ENCODE assay signal across 8 cellular contexts in genomic region chr2:188765522-188765921, GRCh38.
DNase-seq lines count a peak whose midpoint lies in the region; ATAC-seq, FAIRE-seq and TF ChIP-seq lines count a peak whose summit lies in the region.

No MANE protein-coding gene starts in this region.

- H3K4me3 ChIP-seq in HepG2 (replicated peaks in 1 of 3; ENCODE audit: insufficient read depth in 1 of 3, low read depth in 2 of 3, low read length in 3 of 3): no peak overlapping the region
- H3K4me3 ChIP-seq in right lobe of liver: no peak overlapping the region
- H3K4me3 ChIP-seq in IMR-90 (ENCODE audit: insufficient read depth, low read depth, low read length): no peak overlapping the region
- no peak overlapping the region for H3K4me3 ChIP-seq in cardiac fibroblast (replicated peaks in 1 of 2; ENCODE audit: low read depth in 2 of 2, low read length in 2 of 2)
- no peak overlapping the region for H3K4me3 ChIP-seq in dorsolateral prefrontal cortex

- no peaks in the 10 kb centered on the region for H3K9me1 ChIP-seq in IMR-90 (ENCODE audit: insufficient read depth, low read length)

- no peak overlapping the region for H3K14ac ChIP-seq in IMR-90 (replicated peaks; ENCODE audit: low read depth, low read length)

- intact Hi-C loops in HepG2 (cut with micrococcal nuclease; ENCODE audit: unreplicated experiment) (loop anchor here (1.0 to 5.0 kb wide), 2 partner anchors 213 to 647 kb away; no protein-coding TSS in a partner anchor), right lobe of liver (cut with DNase I) (no loop called here), IMR-90 (cut with micrococcal nuclease) (no loop called here), dorsolateral prefrontal cortex (cut with DNase I) (no loop called here)

- H3K18ac ChIP-seq in IMR-90 (ENCODE audit: low read depth, low read length): no peak overlapping the region

- H3K27ac ChIP-seq in HepG2 (ENCODE audit: extremely low read length, insufficient read depth, low read length) (no peak overlapping the region), right lobe of liver (no peak overlapping the region), IMR-90 (ENCODE audit: insufficient read depth, low read length) (no peak overlapping the region), dorsolateral prefrontal cortex (no peak overlapping the region)

- H2AK9ac ChIP-seq in IMR-90 (replicated peaks; ENCODE audit: low read depth, low read length, poor library complexity): no peak overlapping the region

- POLR2A ChIA-PET in HepG2 (lab: Yijun Ruan, JAX) (no interaction called here), IMR-90 (lab: Charles Lee; ENCODE audit: unreplicated experiment) (no interaction called here)

- H3K4me2 ChIP-seq in HepG2 (ENCODE audit: low read depth, low read length): no peak overlapping the region
- no peak overlapping the region for H3K4me2 ChIP-seq in IMR-90 (ENCODE audit: low read depth, low read length)

- H3K9ac ChIP-seq in HepG2 (ENCODE audit: insufficient read depth, low read depth, low read length) (no peak overlapping the region), IMR-90 (ENCODE audit: low read depth, low read length) (no peak overlapping the region)

- H3K4ac ChIP-seq in IMR-90 (ENCODE audit: low read depth, low read length): 0 out of 2 replicates have a peak overlapping the region, but pooled peaks have one; percentile 22

- no peak overlapping the region; the same call in 1 of the 2 replicates for H2AK5ac ChIP-seq in IMR-90 (ENCODE audit: low read depth, low read length)

- H3K4me1 ChIP-seq in HepG2 (ENCODE audit: insufficient read depth, low read length) (no peaks in the 10 kb centered on the region), right lobe of liver (no peaks in the 10 kb centered on the region), IMR-90 (ENCODE audit: control insufficient read depth, insufficient read depth, low read length) (no peaks in the 10 kb centered on the region)

- in situ Hi-C loops in HepG2 (cut with HindIII; ENCODE audit: extremely low pct_ligation_motif_present, low pct_unique_long_range_greater_than_20kb): loop anchor here (25.0 kb wide), 1 partner anchor 647 kb away; no protein-coding TSS in a partner anchor
- in situ Hi-C loops in IMR-90 (cut with MboI; ENCODE audit: low sequenced_read_pairs): no loop called here

- BruUV-seq in HepG2 (replicated peaks; lab: Mats Ljungman, UMichigan) (no TSS peak), IMR-90 (replicated peaks; lab: Mats Ljungman, UMichigan) (no TSS peak)

- 33% methylated on average over 3 of the region's 3 CpGs for WGBS in HepG2 (ENCODE audit: low lambda C conversion rate)
- WGBS in right lobe of liver (ENCODE audit: insufficient coverage, low coverage, low lambda C conversion rate, missing lambda C conversion rate): 45% methylated on average over 3 of the region's 3 CpGs
- no CpG with 5 or more reads among the region's 3 CpGs for WGBS in IMR-90 (ENCODE audit: extremely low coverage in 2 of 2, insufficient read length in 1 of 2), 2 experiments

- no peak overlapping the region for H3K56ac ChIP-seq in IMR-90 (ENCODE audit: extremely low read depth, insufficient read depth, low read length)

- no peaks in the 10 kb centered on the region for H3K79me2 ChIP-seq in HepG2 (ENCODE audit: insufficient read depth, low read length)

- no peaks in the 10 kb centered on the region for H4K20me1 ChIP-seq in HepG2 (ENCODE audit: insufficient read depth, low read length)
- no peaks in the 10 kb centered on the region for H4K20me1 ChIP-seq in IMR-90 (ENCODE audit: insufficient read depth, low read length)

- FAIRE-seq in HepG2 (lab: Jason Lieb, UNC): no peak

- CTCF ChIA-PET in HepG2 (lab: Yijun Ruan, JAX; ENCODE audit: low intra/inter-chr PET ratio, low total read pairs) (interaction anchor here (1.3 to 1.5 kb wide), 3 partner anchors 211 to 646 kb away, joined by 3 to 6 read pairs (median 3); no protein-coding TSS in a partner anchor), IMR-90 (lab: Yijun Ruan, JAX) (interaction anchor here (1.0 kb wide), 1 partner anchor 213 kb away, joined by 3 read pairs; no protein-coding TSS in a partner anchor)

- H2AFZ ChIP-seq in HepG2 (ENCODE audit: low read length) (no peak overlapping the region), IMR-90 (replicated peaks; ENCODE audit: low read length, poor library complexity) (no peak overlapping the region)

- DNase-seq in HepG2 (ENCODE audit: low spot score) (peak; percentile 15), right lobe of liver (no peak), IMR-90 (peak; percentile 12), cardiac fibroblast (ENCODE audit: low read depth in 2 of 2) (peak; percentile 48 to 75), dorsolateral prefrontal cortex (no peak)
- no peak for DNase-seq in central memory CD4-positive, alpha-beta T cell

- H3K27me3 ChIP-seq in HepG2 (ENCODE audit: control insufficient read depth in 1 of 2, insufficient read depth in 2 of 2, low read length in 2 of 2) (no peaks in the 10 kb centered on the region), right lobe of liver (no peaks in the 10 kb centered on the region), IMR-90 (ENCODE audit: control insufficient read depth, insufficient read depth, low read length) (no peaks in the 10 kb centered on the region), dorsolateral prefrontal cortex (peaks cover 0 to 3% (median 0%) of the 10 kb centered on the region in 45 donors)

- H2BK20ac ChIP-seq in IMR-90 (ENCODE audit: low read depth, low read length): peak overlapping the region; percentile 68; the same call in 1 of the 2 replicates

- dilution Hi-C loops in IMR-90 (cut with HindIII; ENCODE audit: low sequenced_read_pairs, unreplicated experiment): no loop called here

- TF ChIP-seq EP300 in HepG2 (IDR thresholded peaks at IDR 0.05; ENCODE audit: low read depth in 2 of 2, low read length in 2 of 2) (no peak), HepG2 (CRISPR knock-in tag; IDR thresholded peaks at IDR 0.05; ENCODE audit: borderline replicate concordance) (no peak)

- no peak for TF ChIP-seq POLR2A in HepG2 (IDR thresholded peaks at IDR 0.05; ENCODE audit: insufficient read depth in 1 of 2, low read depth in 2 of 2, low read length in 2 of 2)
- no peak for TF ChIP-seq POLR2A in right lobe of liver (IDR thresholded peaks at IDR 0.05)
- TF ChIP-seq POLR2A in IMR-90 (IDR thresholded peaks at IDR 0.05; ENCODE audit: low read depth, low read length): no peak

- TF ChIP-seq RAD21 in HepG2 (CRISPR knock-in tag; IDR thresholded peaks at IDR 0.05) (no peak), IMR-90 (IDR thresholded peaks at IDR 0.05; ENCODE audit: low read length) (no peak; the same call in 1 of the 2 replicates)

- H2BK15ac ChIP-seq in IMR-90 (ENCODE audit: low read depth, low read length): 0 out of 3 replicates have a peak overlapping the region, but pooled peaks have one; percentile 65

- H3K9me3 ChIP-seq in HepG2 (ENCODE audit: low read length) (no peaks in the 10 kb centered on the region), right lobe of liver (no peaks in the 10 kb centered on the region), IMR-90 (ENCODE audit: control insufficient read depth, insufficient read depth, low read length) (no peaks in the 10 kb centered on the region)

- no peak overlapping the region for H2BK5ac ChIP-seq in IMR-90 (ENCODE audit: low read depth, low read length, poor library complexity, severe bottlenecking)

- no peaks in the 10 kb centered on the region for H3K36me3 ChIP-seq in HepG2 (replicated peaks in 1 of 2; ENCODE audit: control insufficient read depth in 1 of 2, insufficient read depth in 2 of 2, low read length in 2 of 2)
- no peaks in the 10 kb centered on the region for H3K36me3 ChIP-seq in right lobe of liver
- no peaks in the 10 kb centered on the region for H3K36me3 ChIP-seq in IMR-90 (ENCODE audit: control insufficient read depth, insufficient read depth, low read length)

- H3K23ac ChIP-seq in IMR-90 (ENCODE audit: low read depth, low read length): no peak overlapping the region

- H4K8ac ChIP-seq in IMR-90 (ENCODE audit: low read depth in 2 of 2, low read length in 2 of 2): no peak overlapping the region

- no peak overlapping the region; the same call in 1 of the 2 replicates for H4K91ac ChIP-seq in IMR-90 (ENCODE audit: insufficient read depth, low read depth, low read length)

- H4K5ac ChIP-seq in IMR-90 (ENCODE audit: low read depth, low read length): no peak overlapping the region

- TF ChIP-seq CTCF in HepG2 (CRISPR knock-in tag; IDR thresholded peaks at IDR 0.05): peak; percentile 54
- peak in 1 of 4 donors; percentile 7 for TF ChIP-seq CTCF in right lobe of liver (IDR thresholded peaks at IDR 0.05)
- TF ChIP-seq CTCF in IMR-90 (conservative IDR thresholded peaks at IDR 0.05; ENCODE audit: low read depth, low read length): peak; percentile 25; the same call in 1 of the 2 replicates
- TF ChIP-seq CTCF in cardiac fibroblast (IDR thresholded peaks at IDR 0.05; ENCODE audit: low read depth, low read length): peak; percentile 51
- TF ChIP-seq CTCF in dorsolateral prefrontal cortex (IDR thresholded peaks at IDR 0.05 in 54 of 56, conservative IDR thresholded peaks at IDR 0.05 in 2 of 56; ENCODE audit: low read depth in 1 of 56, partially characterized antibody in 56 of 56): peak in 16 of 56 donors; percentile 6 to 29 (median 15)

- peak; percentile 83 for ATAC-seq in HepG2
- ATAC-seq in right lobe of liver: no peak
- ATAC-seq in IMR-90 (ENCODE audit: low read depth): no peak
- ATAC-seq in HG03521 (IDR thresholded peaks at IDR 0.05; ENCODE audit: unreplicated experiment): no peak
- no peak for ATAC-seq in HG02588 (IDR thresholded peaks at IDR 0.05; ENCODE audit: unreplicated experiment)

- no peak overlapping the region for H2BK120ac ChIP-seq in IMR-90 (ENCODE audit: low read depth, low read length)

- H3K79me1 ChIP-seq in IMR-90 (ENCODE audit: low read depth in 1 of 2, low read length in 2 of 2): no peaks in the 10 kb centered on the region

TF ChIP-seq in HepG2, 621 proteins besides CTCF, POLR2A, EP300 and RAD21:
- TF ChIP-seq ZNF337 (CRISPR knock-in tag; IDR thresholded peaks at IDR 0.05; ENCODE audit: borderline replicate concordance, low read depth) (no peak), STAG1 (CRISPR knock-in tag; IDR thresholded peaks at IDR 0.05) (peak; percentile 27), SMC3 (IDR thresholded peaks at IDR 0.05; ENCODE audit: low read length) (peak; percentile 51)

TF ChIP-seq in IMR-90, 13 proteins besides CTCF, POLR2A, EP300 and RAD21:
- TF ChIP-seq NFE2L2 (IDR thresholded peaks at IDR 0.05; ENCODE audit: low read depth, low read length) (no peak), FOS (IDR thresholded peaks at IDR 0.05; ENCODE audit: low read depth, low read length) (no peak), SMC3 (IDR thresholded peaks at IDR 0.05; ENCODE audit: low read depth, low read length) (0 out of 2 replicates have a peak, but pooled peaks have one; percentile 17), CHD1 (IDR thresholded peaks at IDR 0.05; ENCODE audit: low read depth, low read length) (no peak), MAZ (IDR thresholded peaks at IDR 0.05; ENCODE audit: borderline replicate concordance, low read depth, low read length) (no peak), RCOR1 (IDR thresholded peaks at IDR 0.05; ENCODE audit: insufficient replicate concordance, low read length) (no peak), MXI1 (IDR thresholded peaks at IDR 0.05; ENCODE audit: borderline replicate concordance, low read depth, low read length) (no peak)
TF ChIP-seq in IMR-90: peak in this region for 1.

Comparison
In these comparisons a context has a peak if more than half of its experiments do, and no peak if none do; other contexts are left out.
1. DNase-seq: peak in HepG2 (single experiment), IMR-90 (single experiment) and cardiac fibroblast (2 of 2); none in right lobe of liver (0 of 3), dorsolateral prefrontal cortex (0 of 10) and central memory CD4-positive, alpha-beta T cell (single experiment).